ENCODE assay signal across 10 cellular contexts in the genomic region with DNA sequence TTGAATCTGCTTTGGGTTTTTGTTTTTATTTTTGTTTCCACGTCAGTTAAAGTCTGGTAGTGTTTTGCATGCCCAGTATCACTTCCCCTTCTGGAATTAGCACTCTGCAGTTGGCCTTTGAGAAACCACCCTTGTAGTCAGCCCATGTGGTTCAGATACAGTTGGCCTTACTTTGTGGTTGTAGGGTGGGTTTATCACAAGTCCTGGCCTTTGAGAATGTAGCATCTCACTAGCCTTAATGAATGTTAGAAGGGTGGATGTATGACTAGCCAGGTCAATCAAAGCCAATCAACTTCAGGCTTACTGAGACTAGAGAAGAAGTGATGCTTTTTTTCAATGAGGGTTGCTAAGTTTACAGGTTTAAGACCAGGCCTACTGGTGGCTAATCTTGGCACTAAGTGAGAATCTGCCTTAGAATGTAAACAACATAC. TPM values are rescaled to one million over a fixed set of nuclear protein-coding genes. Genes with fewer than 3 reads are reported as not detected.
DNase-seq lines count a peak whose midpoint lies in the region; ATAC-seq and TF ChIP-seq lines count a peak whose summit lies in the region.
"Had no signal": no experiment of that assay in that cellular context is flagged by ENCODE, and none has a peak within 500 bp of the region (broad histone marks: within the 10 kb centered on the region; RNA-seq: fewer than 3 reads in every experiment).

No MANE protein-coding gene starts in this region.

- H3K4me2 ChIP-seq in SK-N-SH, result no peak overlapping the region

- no peak for TF ChIP-seq POLR2A in spleen (IDR thresholded peaks at IDR 0.05)

- POLR2A ChIA-PET in SK-N-SH (lab: Yijun Ruan, JAX), result no interaction called here

- no peaks in the 10 kb centered on the region for H4K20me1 ChIP-seq in SK-N-SH (ENCODE audit: insufficient read depth)

- CTCF ChIA-PET in activated CD8-positive, alpha-beta memory T cell treated with anti-CD3 and anti-CD28 coated beads, Interleukin-2, amount 10 ng/mL, durations not matched to agents 7 days and 5 days (lab: Charles Lee), result interaction anchor here (1.1 to 1.9 kb wide), 2 partner anchors 9 to 16 kb away, joined by 3 to 6 read pairs; no protein-coding TSS in a partner anchor
- CTCF ChIA-PET in SK-N-SH (lab: Yijun Ruan, JAX), result interaction anchor here (3.6 kb wide), 1 partner anchor 573 kb away, joined by 45 read pairs; no protein-coding TSS in a partner anchor

- no peaks in the 10 kb centered on the region for H3K79me2 ChIP-seq in SK-N-SH (ENCODE audit: insufficient read depth)

- no peak overlapping the region for H2AFZ ChIP-seq in SK-N-SH (ENCODE audit: low read depth)

- no peak for TF ChIP-seq RAD21 in SK-N-SH (IDR thresholded peaks at IDR 0.05; ENCODE audit: low read length)

- H3K4me1 Mint-ChIP-seq in activated CD4-positive, alpha-beta T cell treated with anti-CD3 and anti-CD28 coated beads, Interleukin-2, amount 10 ng/mL, durations not matched to agents 24 days and 14 days, result peaks cover 6% of the 10 kb centered on the region
- H3K4me1 Mint-ChIP-seq in activated CD8-positive, alpha-beta memory T cell treated with anti-CD3 and anti-CD28 coated beads, Interleukin-2, amount 10 ng/mL, durations not matched to agents 7 days and 5 days, result peaks cover 4% of the 10 kb centered on the region

- no peaks in the 10 kb centered on the region for H3K27me3 Mint-ChIP-seq in activated CD4-positive, alpha-beta T cell treated with anti-CD3 and anti-CD28 coated beads, Interleukin-2, amount 10 ng/mL, durations not matched to agents 24 days and 14 days
- H3K27me3 Mint-ChIP-seq in activated CD8-positive, alpha-beta memory T cell treated with anti-CD3 and anti-CD28 coated beads, Interleukin-2, amount 10 ng/mL, durations not matched to agents 7 days and 5 days, result no peaks in the 10 kb centered on the region

- ATAC-seq in HG02840 (IDR thresholded peaks at IDR 0.05; ENCODE audit: low FRiP score, unreplicated experiment), result peak; percentile 97
- no peak for ATAC-seq in activated CD8-positive, alpha-beta memory T cell treated with anti-CD3 and anti-CD28 coated beads, Interleukin-2, amount 10 ng/mL, durations not matched to agents 7 days and 5 days

- peaks cover 20% of the 10 kb centered on the region for H3K36me3 Mint-ChIP-seq in activated CD4-positive, alpha-beta T cell treated with anti-CD3 and anti-CD28 coated beads, Interleukin-2, amount 10 ng/mL, durations not matched to agents 24 days and 14 days (ENCODE audit: low read depth)
- peaks cover 12% of the 10 kb centered on the region for H3K36me3 Mint-ChIP-seq in activated CD8-positive, alpha-beta memory T cell treated with anti-CD3 and anti-CD28 coated beads, Interleukin-2, amount 10 ng/mL, durations not matched to agents 7 days and 5 days

- H3K9me3 Mint-ChIP-seq in activated CD4-positive, alpha-beta T cell treated with anti-CD3 and anti-CD28 coated beads, Interleukin-2, amount 10 ng/mL, durations not matched to agents 24 days and 14 days, result no peaks in the 10 kb centered on the region
- no peaks in the 10 kb centered on the region for H3K9me3 Mint-ChIP-seq in activated CD8-positive, alpha-beta memory T cell treated with anti-CD3 and anti-CD28 coated beads, Interleukin-2, amount 10 ng/mL, durations not matched to agents 7 days and 5 days (ENCODE audit: low read depth)

- H3K4me3 Mint-ChIP-seq in activated CD4-positive, alpha-beta T cell treated with anti-CD3 and anti-CD28 coated beads, Interleukin-2, amount 10 ng/mL, durations not matched to agents 24 days and 14 days, result no peak overlapping the region
- H3K4me3 Mint-ChIP-seq in activated CD8-positive, alpha-beta memory T cell treated with anti-CD3 and anti-CD28 coated beads, Interleukin-2, amount 10 ng/mL, durations not matched to agents 7 days and 5 days, result no peak overlapping the region

- no peaks in the 10 kb centered on the region for H3K9me3 ChIP-seq in spleen
- no peaks in the 10 kb centered on the region for H3K9me3 ChIP-seq in SK-N-SH
- H3K9me3 ChIP-seq: SJSA1 had no signal

- H3K27ac Mint-ChIP-seq in activated CD4-positive, alpha-beta T cell treated with anti-CD3 and anti-CD28 coated beads, Interleukin-2, amount 10 ng/mL, durations not matched to agents 24 days and 14 days, result no peak overlapping the region
- H3K27ac Mint-ChIP-seq in activated CD8-positive, alpha-beta memory T cell treated with anti-CD3 and anti-CD28 coated beads, Interleukin-2, amount 10 ng/mL, durations not matched to agents 7 days and 5 days, result no peak overlapping the region

- H3K9ac ChIP-seq in SK-N-SH, result no peak overlapping the region

- TF ChIP-seq CTCF in spleen (IDR thresholded peaks at IDR 0.05 in 8 of 11, conservative IDR thresholded peaks at IDR 0.05 in 3 of 11) (no peak), SK-N-SH (IDR thresholded peaks at IDR 0.05) (no peak)

- H3K27me3 ChIP-seq in spleen (replicated peaks in 1 of 7) (no peaks in the 10 kb centered on the region), SK-N-SH (ENCODE audit: insufficient read depth) (no peaks in the 10 kb centered on the region)
- H3K27me3 ChIP-seq: SJSA1 had no signal

- no peak overlapping the region for H3K4me3 ChIP-seq in spleen
- no peak overlapping the region for H3K4me3 ChIP-seq in SK-N-SH (ENCODE audit: low read depth in 2 of 2, low read length in 1 of 2)
- H3K4me3 ChIP-seq: SJSA1 had no signal

- H3F3A ChIP-seq in SK-N-SH (replicated peaks; ENCODE audit: insufficient read depth), result peaks cover 6% of the 10 kb centered on the region

- H3K27ac ChIP-seq in spleen (peak overlapping the region in 7 of 8 donors; percentile 45 to 77 (median 65)), SK-N-SH (ENCODE audit: low read depth in 2 of 2, low read length in 1 of 2) (no peak overlapping the region)
- H3K27ac ChIP-seq: 22Rv1, SJSA1 had no signal

- peaks cover 0 to 31% (median 5%) of the 10 kb centered on the region in 6 donors for H3K36me3 ChIP-seq in spleen
- H3K36me3 ChIP-seq in SK-N-SH (replicated peaks in 1 of 2; ENCODE audit: control insufficient read depth in 1 of 2, insufficient read depth in 2 of 2, low read length in 1 of 2), result peaks cover 23 to 25% of the 10 kb centered on the region in 2 experiments

- no peaks in the 10 kb centered on the region for H3K9me2 ChIP-seq in SK-N-SH

- TF ChIP-seq EP300 in SK-N-SH (IDR thresholded peaks at IDR 0.05; ENCODE audit: borderline replicate concordance in 1 of 2, low read depth in 1 of 2, low read length in 1 of 2), result no peak

- DNase-seq in activated CD4-positive, alpha-beta T cell treated with anti-CD3 and anti-CD28 coated beads, Interleukin-2, amount 10 ng/mL, durations not matched to agents 24 days and 14 days, result peak; percentile 41
- no peak for DNase-seq in activated CD4-positive, alpha-beta T cell treated with anti-CD3 and anti-CD28 coated beads for 1 hour
- DNase-seq in NAMALWA (ENCODE audit: low spot score) (peak; percentile 97), spleen (no peak), NCI-H1105 treated with DMSO at 0.1 percent for 48 hours (lab: John Stamatoyannopoulos, UW) (no peak), SK-N-SH (no peak)
- no peak for DNase-seq in activated CD8-positive, alpha-beta memory T cell treated with anti-CD3 and anti-CD28 coated beads, Interleukin-2, amount 10 ng/mL, durations not matched to agents 7 days and 5 days

- WGBS in spleen, 5 donors, result 43 to 77% (median 53%) methylated on average over 1 of the region's 1 CpG
- 96% methylated on average over 1 of the region's 1 CpG for WGBS in SK-N-SH (ENCODE audit: low lambda C conversion rate)

- H3K4me1 ChIP-seq in spleen, result peaks cover 0 to 42% (median 10%) of the 10 kb centered on the region in 6 donors
- H3K4me1 ChIP-seq in SK-N-SH (ENCODE audit: control insufficient read depth in 1 of 2, insufficient read depth in 2 of 2, low read depth in 1 of 2, low read length in 1 of 2), result no peaks in the 10 kb centered on the region
- H3K4me1 ChIP-seq: SJSA1 had no signal

- intact Hi-C loops in activated CD4-positive, alpha-beta T cell treated with anti-CD3 and anti-CD28 coated beads, Interleukin-2, amount 10 ng/mL, durations not matched to agents 24 days and 14 days (cut with micrococcal nuclease), result loop anchor here (10.0 kb wide), 1 partner anchor 242 kb away; the partner anchor contains the start of gene MPPED2
- intact Hi-C loops in spleen (cut with DNase I; ENCODE audit: low total_unique reads), result loop anchor here (10.0 kb wide), 1 partner anchor 512 kb away; no protein-coding TSS in a partner anchor

TF ChIP-seq in SK-N-SH, 30 proteins besides CTCF, POLR2A, EP300 and RAD21:
- TF ChIP-seq MEF2A (IDR thresholded peaks at IDR 0.05; ENCODE audit: borderline replicate concordance, low read depth), result no peak
- no peak for TF ChIP-seq SIN3A (IDR thresholded peaks at IDR 0.05; ENCODE audit: borderline replicate concordance, low read depth, low read length)

RNA-seq across cellular contexts. Expression of gene ARL14EP, which starts 19.8 kb away (rescaled TPM):
- total RNA-seq in activated CD4-positive, alpha-beta T cell treated with anti-CD3 and anti-CD28 coated beads, Interleukin-2, amount 10 ng/mL, durations not matched to agents 24 days and 14 days, result 36.5 and 36.8 TPM in 2 replicates
- 10 to 100 TPM; 28.4 to 40.3 (median 33.7) TPM for total RNA-seq in spleen
- polyA plus RNA-seq in spleen, result 10 to 100 TPM; 15.6 to 18.4 (median 17.6) TPM
- total RNA-seq in activated CD8-positive, alpha-beta memory T cell treated with anti-CD3 and anti-CD28 coated beads, Interleukin-2, amount 10 ng/mL, durations not matched to agents 7 days and 5 days, result 10 to 100 TPM; 28.3 to 36.1 TPM
- polyA plus RNA-seq in SK-N-SH (2012; rRNA removed), result 7.0 and 11.2 TPM in 2 replicates
- 12.6 and 15.5 TPM in 2 replicates for polyA plus RNA-seq in SK-N-SH (2012; cell fraction: cytosol; rRNA removed)
- 4.7 and 12.3 TPM in 2 replicates for polyA plus RNA-seq in SK-N-SH (2012; cell fraction: nucleus; rRNA removed)

Comparison
In these comparisons a context has a peak if more than half of its experiments do, and no peak if none do; other contexts are left out.
1. DNase-seq: peak in activated CD4-positive, alpha-beta T cell treated with anti-CD3 and anti-CD28 coated beads, Interleukin-2, amount 10 ng/mL, durations not matched to agents 24 days and 14 days (single experiment) and NAMALWA (single experiment); none in activated CD4-positive, alpha-beta T cell treated with anti-CD3 and anti-CD28 coated beads for 1 hour (single experiment), spleen (single experiment), NCI-H1105 treated with DMSO at 0.1 percent for 48 hours (single experiment), activated CD8-positive, alpha-beta memory T cell treated with anti-CD3 and anti-CD28 coated beads, Interleukin-2, amount 10 ng/mL, durations not matched to agents 7 days and 5 days (single experiment) and SK-N-SH (single experiment).
2. H3K27ac ChIP-seq: peak in spleen (7 of 8); none in SK-N-SH (0 of 2).